ENCODE assay signal across 2 cellular contexts in the genomic region with DNA sequence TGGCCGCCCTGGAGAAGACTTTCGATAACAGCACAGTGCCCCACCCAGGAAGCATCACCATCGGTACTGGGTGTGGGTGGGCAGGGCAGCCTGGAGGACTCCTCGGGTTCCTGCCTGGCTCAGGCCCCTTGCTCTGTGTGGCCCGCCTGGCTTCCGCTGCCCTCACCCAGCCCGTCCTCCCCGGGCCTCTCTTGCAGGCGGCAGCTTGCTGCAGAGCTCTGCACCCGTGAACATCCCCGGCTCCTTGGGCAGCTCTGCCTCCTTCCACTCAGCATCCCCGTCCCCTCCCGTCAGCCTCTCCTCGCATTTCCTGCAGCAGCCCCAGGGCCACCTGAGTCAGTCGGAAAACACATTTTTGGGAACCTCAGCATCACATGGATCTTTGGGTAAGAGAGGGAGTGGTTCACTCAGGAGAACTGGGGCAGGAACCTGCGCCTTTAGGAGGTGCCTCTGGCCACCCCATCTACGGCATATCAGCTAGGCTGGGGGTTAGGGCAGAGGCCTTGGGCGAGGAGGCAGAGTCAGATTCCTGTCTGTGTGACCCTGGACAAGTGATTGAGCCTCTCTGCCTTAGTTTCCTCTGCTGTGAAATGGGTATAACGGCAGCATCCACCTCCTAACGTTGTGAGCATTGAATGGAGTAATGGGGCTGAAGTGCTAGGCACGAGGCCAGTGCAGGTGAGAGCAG.
TF ChIP-seq lines count a peak whose summit lies in the region.

No MANE protein-coding gene starts in this region.

TF ChIP-seq in K562, 482 proteins besides CTCF, POLR2A, EP300 and RAD21:
- peak in 1 of 2 experiments; percentile 75; a peak in 2 of 4 replicates for TF ChIP-seq KDM1A (IDR thresholded peaks at IDR 0.05)
- TF ChIP-seq PTBP1 (IDR thresholded peaks at IDR 0.05; ENCODE audit: low read depth, low read length) = 0 out of 2 replicates have a peak, but pooled peaks have one; percentile 62
- TF ChIP-seq KLF6 (CRISPR knock-in tag; IDR thresholded peaks at IDR 0.05; ENCODE audit: borderline replicate concordance) = no peak
- no peak for TF ChIP-seq ZNF75A (CRISPR knock-in tag; IDR thresholded peaks at IDR 0.05)
- TF ChIP-seq POLR2G (IDR thresholded peaks at IDR 0.05; ENCODE audit: low read depth, low read length) = peak; percentile 59
- TF ChIP-seq BCOR (IDR thresholded peaks at IDR 0.05) = peak; percentile 92
- no peak for TF ChIP-seq HDAC1 (IDR thresholded peaks at IDR 0.05)
- TF ChIP-seq CBX1 (IDR thresholded peaks at IDR 0.05; ENCODE audit: low read depth) = peak; percentile 50; the same call in 1 of the 2 replicates
- peak in 1 of 2 experiments; percentile 77; a peak in 2 of 4 replicates for TF ChIP-seq RCOR1 (IDR thresholded peaks at IDR 0.05; ENCODE audit: borderline replicate concordance in 1 of 2, low read depth in 2 of 2, low read length in 2 of 2)
- no peak for TF ChIP-seq ZBTB26 (CRISPR knock-in tag; IDR thresholded peaks at IDR 0.05)
- 0 out of 2 replicates have a peak, but pooled peaks have one; percentile 48 for TF ChIP-seq SMARCA5 (IDR thresholded peaks at IDR 0.05)
- peak; percentile 82 for TF ChIP-seq ADNP (tag; IDR thresholded peaks at IDR 0.05)
- TF ChIP-seq, protein P1, sequence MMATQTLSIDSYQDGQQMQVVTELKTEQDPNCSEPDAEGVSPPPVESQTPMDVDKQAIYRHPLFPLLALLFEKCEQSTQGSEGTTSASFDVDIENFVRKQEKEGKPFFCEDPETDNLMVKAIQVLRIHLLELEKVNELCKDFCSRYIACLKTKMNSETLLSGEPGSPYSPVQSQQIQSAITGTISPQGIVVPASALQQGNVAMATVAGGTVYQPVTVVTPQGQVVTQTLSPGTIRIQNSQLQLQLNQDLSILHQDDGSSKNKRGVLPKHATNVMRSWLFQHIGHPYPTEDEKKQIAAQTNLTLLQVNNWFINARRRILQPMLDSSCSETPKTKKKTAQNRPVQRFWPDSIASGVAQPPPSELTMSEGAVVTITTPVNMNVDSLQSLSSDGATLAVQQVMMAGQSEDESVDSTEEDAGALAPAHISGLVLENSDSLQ (IDR thresholded peaks at IDR 0.05) = no peak

TF ChIP-seq in HEK293T, 16 proteins besides CTCF, POLR2A, EP300 and RAD21:
- no peak for TF ChIP-seq ELF4 (IDR thresholded peaks at IDR 0.05)
- TF ChIP-seq FOXA1 (IDR thresholded peaks at IDR 0.05) = no peak
- no peak for TF ChIP-seq ARNT (IDR thresholded peaks at IDR 0.05)
- no peak for TF ChIP-seq SP1 (IDR thresholded peaks at IDR 0.05)
- TF ChIP-seq TARDBP (IDR thresholded peaks at IDR 0.05) = no peak
- TF ChIP-seq, protein P1 (IDR thresholded peaks at IDR 0.05) = no peak
- no peak for TF ChIP-seq SUZ12 (IDR thresholded peaks at IDR 0.05)
- no peak for TF ChIP-seq FOXM1 (IDR thresholded peaks at IDR 0.05; ENCODE audit: borderline replicate concordance)
- TF ChIP-seq FOXK2 (IDR thresholded peaks at IDR 0.05) = no peak
- no peak for TF ChIP-seq ZNF384 (IDR thresholded peaks at IDR 0.05)
- TF ChIP-seq LEF1 (IDR thresholded peaks at IDR 0.05; ENCODE audit: borderline replicate concordance) = no peak
